9 cellular contexts compared by ENCODE assay signal in the genomic region with DNA sequence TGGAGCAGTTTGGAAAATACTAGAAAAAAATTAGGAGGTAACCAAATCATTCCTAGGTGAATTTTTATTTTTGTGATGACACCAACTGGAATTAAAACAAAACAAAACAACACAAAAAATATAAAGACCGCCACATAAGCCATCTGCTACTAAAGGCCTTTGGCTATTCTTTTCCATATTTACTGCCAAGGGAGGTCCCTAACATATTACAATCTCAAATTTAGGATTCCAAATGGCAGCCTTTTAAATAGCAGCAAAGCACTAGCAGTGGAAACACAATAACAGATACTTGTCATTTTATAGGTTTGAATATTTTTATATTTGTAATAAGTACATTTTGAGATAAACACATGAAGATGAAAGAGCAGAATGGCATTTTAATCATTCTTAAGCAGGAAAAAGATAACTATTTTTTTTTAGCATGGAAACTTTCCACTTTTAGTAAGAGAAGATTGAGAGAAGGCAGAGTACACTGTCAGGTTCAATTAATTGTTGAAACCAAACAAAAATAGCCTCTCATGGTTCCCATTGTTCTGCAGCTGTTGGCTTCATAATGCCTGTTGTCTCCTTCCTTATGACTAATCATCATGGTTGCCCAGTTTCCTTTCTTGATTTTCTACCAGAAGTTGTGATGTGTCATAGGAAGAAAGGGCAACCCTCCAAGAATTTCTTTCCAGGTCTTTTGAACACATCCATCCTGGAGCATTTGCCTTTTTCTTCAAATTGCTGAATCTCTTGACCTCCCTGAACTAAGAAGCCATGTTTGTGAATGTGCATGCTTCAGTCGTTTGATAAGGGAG.
DNase-seq lines count a peak whose midpoint lies in the region; ATAC-seq and TF ChIP-seq lines count a peak whose summit lies in the region.
"Had no signal": no experiment of that assay in that cellular context is flagged by ENCODE, and none has a peak within 500 bp of the region (broad histone marks: within the 10 kb centered on the region; RNA-seq: fewer than 3 reads in every experiment).

No MANE protein-coding gene starts in this region.

- WGBS in body of pancreas, 2 donors, result 61% methylated on average over 2 of the region's 2 CpGs
- WGBS in aorta, 2 donors, result 63% methylated on average over 2 of the region's 2 CpGs

- no peak overlapping the region for H3K4me3 ChIP-seq in right atrium auricular region
- H3K4me3 ChIP-seq in body of pancreas, result no peak overlapping the region
- no peak overlapping the region for H3K4me3 ChIP-seq in aorta (ENCODE audit: low read length in 2 of 2)
- H3K4me3 ChIP-seq in CD8-positive, alpha-beta T cell (ENCODE audit: low read depth, low read length), result no peak overlapping the region

- no peak for TF ChIP-seq CTCF in right atrium auricular region (IDR thresholded peaks at IDR 0.05)
- no peak for TF ChIP-seq CTCF in body of pancreas (IDR thresholded peaks at IDR 0.05)
- TF ChIP-seq CTCF in CD8-positive, alpha-beta T cell (IDR thresholded peaks at IDR 0.05), result no peak

- H3K27ac ChIP-seq in right atrium auricular region, result peak overlapping the region in 1 of 2 donors; percentile 55
- H3K27ac ChIP-seq in body of pancreas, result no peak overlapping the region
- H3K27ac ChIP-seq in aorta (ENCODE audit: low read depth in 1 of 2, low read length in 2 of 2), result no peak overlapping the region
- H3K27ac ChIP-seq in CD8-positive, alpha-beta T cell (ENCODE audit: low read depth, low read length), result no peak overlapping the region

- CTCF ChIA-PET in CD8-positive, alpha-beta T cell (lab: Charles Lee), result no interaction called here

- peaks cover 2% of the 10 kb centered on the region for H3K27me3 Mint-ChIP-seq in CD8-positive, alpha-beta T cell (ENCODE audit: low read depth)

- H3K9me3 Mint-ChIP-seq in CD8-positive, alpha-beta T cell, result peaks cover 4% of the 10 kb centered on the region

- H3K27me3 ChIP-seq in right atrium auricular region (no peaks in the 10 kb centered on the region), body of pancreas (no peaks in the 10 kb centered on the region), aorta (ENCODE audit: control insufficient read depth in 1 of 2, insufficient read depth in 2 of 2, low read length in 1 of 2) (no peaks in the 10 kb centered on the region)
- no peaks in the 10 kb centered on the region for H3K27me3 ChIP-seq in CD8-positive, alpha-beta T cell (ENCODE audit: insufficient read depth, low read length)

- intact Hi-C loops in Right ventricle myocardium superior (cut with DNase I) (loop anchor here (10.0 kb wide), 1 partner anchor 312 kb away; no protein-coding TSS in a partner anchor), body of pancreas (cut with DNase I) (no loop called here), aorta (cut with DNase I) (loop anchor here in 1 of 2 donors (10.0 kb wide), 1 partner anchor 312 kb away; no protein-coding TSS in a partner anchor)
- intact Hi-C loops in CD8-positive, alpha-beta T cell (cut with DNase I, micrococcal nuclease), result no loop called here

- DNase-seq in Right ventricle myocardium superior (no peak), right atrium auricular region (ENCODE audit: low spot score) (no peak), body of pancreas (no peak), iris pigment epithelial cell (ENCODE audit: low read depth) (peak; percentile 63), aorta (no peak), iPS-NIHi7 (ENCODE audit: extremely low spot score) (no peak), epidermal melanocyte (ENCODE audit: insufficient read length, low spot score) (no peak)
- no peak for DNase-seq in CD8-positive, alpha-beta T cell
- DNase-seq: SHP77 treated with DMSO at 0.1 percent for 48 hours had no signal

- H3K4me3 Mint-ChIP-seq in CD8-positive, alpha-beta T cell, result no peak overlapping the region

- ATAC-seq in Right ventricle myocardium superior (ENCODE audit: poor library complexity) (peak; percentile 29), body of pancreas (peak; percentile 56), aorta (ENCODE audit: low FRiP score) (peak; percentile 54)
- no peak for ATAC-seq in CD8-positive, alpha-beta T cell

- POLR2A ChIA-PET in CD8-positive, alpha-beta T cell (lab: Charles Lee), result no interaction called here

- H3K9me3 ChIP-seq in right atrium auricular region, result peaks cover 0 to 7% of the 10 kb centered on the region in 2 donors
- H3K9me3 ChIP-seq in body of pancreas, result no peaks in the 10 kb centered on the region
- no peaks in the 10 kb centered on the region for H3K9me3 ChIP-seq in aorta (ENCODE audit: control insufficient read depth, low read length)
- H3K9me3 ChIP-seq in CD8-positive, alpha-beta T cell (ENCODE audit: low read length), result no peaks in the 10 kb centered on the region

- H3K4me1 Mint-ChIP-seq in CD8-positive, alpha-beta T cell (ENCODE audit: low read depth), result no peaks in the 10 kb centered on the region

- H3K36me3 ChIP-seq in right atrium auricular region (no peaks in the 10 kb centered on the region), body of pancreas (replicated peaks in 1 of 2; ENCODE audit: insufficient read depth in 1 of 2, low read depth in 2 of 2) (no peaks in the 10 kb centered on the region), aorta (ENCODE audit: control insufficient read depth in 1 of 2, insufficient read depth in 2 of 2, low read length in 1 of 2) (no peaks in the 10 kb centered on the region)
- H3K36me3 ChIP-seq in CD8-positive, alpha-beta T cell (ENCODE audit: insufficient read depth, low read length), result no peaks in the 10 kb centered on the region

- H3K27ac Mint-ChIP-seq in CD8-positive, alpha-beta T cell, result no peak overlapping the region

- no peaks in the 10 kb centered on the region for H3K36me3 Mint-ChIP-seq in CD8-positive, alpha-beta T cell

- peaks cover 0 to 3% of the 10 kb centered on the region in 2 donors for H3K4me1 ChIP-seq in right atrium auricular region
- H3K4me1 ChIP-seq in body of pancreas, result peaks cover 4% of the 10 kb centered on the region
- peaks cover 0 to 3% of the 10 kb centered on the region in 2 donors for H3K4me1 ChIP-seq in aorta (ENCODE audit: control insufficient read depth in 1 of 2, insufficient read depth in 2 of 2, low read length in 2 of 2)
- H3K4me1 ChIP-seq in CD8-positive, alpha-beta T cell (ENCODE audit: insufficient read depth, low read length), result no peaks in the 10 kb centered on the region

- TF ChIP-seq POLR2A in body of pancreas (IDR thresholded peaks at IDR 0.05), result no peak
